In genomic region chr9:136061405-136061804, GRCh38 we compare ENCODE assay signal across 21 cellular contexts.
"Had no signal": no experiment of that assay in that cellular context is flagged by ENCODE, and none has a peak within 500 bp of the region (broad histone marks: within the 10 kb centered on the region; RNA-seq: fewer than 3 reads in every experiment).

No MANE protein-coding gene starts in this region.

- H3K4me3 ChIP-seq: lung, neural progenitor cell, pancreas, thyroid gland, vagina had no signal

- FAIRE-seq: pancreas had no signal

- H3K36me3 ChIP-seq: neural progenitor cell, pancreas, thyroid gland, vagina had no signal

- H3K36me3 Mint-ChIP-seq: naive B cell; neural progenitor cell; stimulated activated memory B cell treated with anti-CD40 and anti-IgM and Interleukin-4, amounts not matched to agents 10 μg/mL and 1 μg/mL and 100 μg/mL, for 72 hours had no signal

- ATAC-seq: pancreas; stimulated activated memory B cell treated with anti-CD40 and anti-IgM and Interleukin-4, amounts not matched to agents 10 μg/mL and 1 μg/mL and 100 μg/mL, for 72 hours had no signal

- H3K27ac ChIP-seq: brain microvascular endothelial cell, neural progenitor cell, pancreas, thyroid gland, vagina had no signal

- H3K27me3 ChIP-seq: brain microvascular endothelial cell, neural progenitor cell, pancreas, thyroid gland, vagina had no signal

- H2AFZ ChIP-seq: neural progenitor cell had no signal

- H3K9me3 ChIP-seq: pancreas, thyroid gland, vagina had no signal

- H3K9ac ChIP-seq: neural progenitor cell had no signal

- H3K9me3 Mint-ChIP-seq: dendritic cell treated with granulocyte-macrophage colony-stimulating factor and Interleukin-4, amounts not matched to agents 40 ng/mL and 50 ng/mL, for 4 days had no signal

- H3K4me3 Mint-ChIP-seq: dendritic cell treated with granulocyte-macrophage colony-stimulating factor and Interleukin-4, amounts not matched to agents 40 ng/mL and 50 ng/mL, for 4 days; naive B cell; neural progenitor cell; stimulated activated memory B cell treated with anti-CD40 and anti-IgM and Interleukin-4, amounts not matched to agents 10 μg/mL and 1 μg/mL and 100 μg/mL, for 72 hours had no signal

- H3K4me1 ChIP-seq: pancreas had no signal

- H3K4me2 ChIP-seq: neural progenitor cell had no signal

- DNase-seq: activated CD4-positive, alpha-beta T cell treated with anti-CD3 and anti-CD28 coated beads for 1 hour; activated CD4-positive, alpha-beta T cell treated with anti-CD3 and anti-CD28 coated beads, Interleukin-2, amount 50 U/mL, for 48 hours; activated T-cell treated with anti-CD3 and anti-CD28 coated beads, Interleukin-2, amount 50 U/mL, for 48 hours; anterior cingulate cortex; brain microvascular endothelial cell; effector memory CD4-positive, alpha-beta T cell; foreskin fibroblast; glutamatergic neuron; kidney glomerular epithelial cell; naive B cell; retina; stimulated activated CD4-positive, alpha-beta T cell treated with anti-CD3 and anti-CD28 coated beads, Interleukin-2, amount 100 ng/mL, for 48 hours; T-helper 1 cell; T1000; thyroid gland had no signal

- H3K27ac Mint-ChIP-seq: neural progenitor cell; stimulated activated memory B cell treated with anti-CD40 and anti-IgM and Interleukin-4, amounts not matched to agents 10 μg/mL and 1 μg/mL and 100 μg/mL, for 72 hours had no signal
